ENCODE assay signal across 1 cellular context in genomic region chr19:18429717-18430416, GRCh38.
TF ChIP-seq lines count a peak whose summit lies in the region.

No MANE protein-coding gene starts in this region.

TF ChIP-seq in K562, 482 proteins besides CTCF, POLR2A, EP300 and RAD21:
- no peak for TF ChIP-seq SP1 (CRISPR knock-in tag; IDR thresholded peaks at IDR 0.05)
- no peak for TF ChIP-seq TAF15 (IDR thresholded peaks at IDR 0.05; ENCODE audit: low read depth, low read length)
- no peak for TF ChIP-seq ARID2 (IDR thresholded peaks at IDR 0.05)
- peak; percentile 61; the same call in 1 of the 2 replicates for TF ChIP-seq ZBTB7A (IDR thresholded peaks at IDR 0.05; ENCODE audit: borderline replicate concordance, control insufficient read depth, low read depth, low read length)
- peak; percentile 74 for TF ChIP-seq BCOR (IDR thresholded peaks at IDR 0.05)
- TF ChIP-seq POLR2G (IDR thresholded peaks at IDR 0.05; ENCODE audit: low read depth, low read length), result peak; percentile 17; the same call in 1 of the 2 replicates
- TF ChIP-seq ESRRA (IDR thresholded peaks at IDR 0.05; ENCODE audit: borderline replicate concordance, low read depth), result no peak; the same call in 1 of the 2 replicates
- TF ChIP-seq RBFOX2 (IDR thresholded peaks at IDR 0.05; ENCODE audit: low read depth, low read length), result no peak
- TF ChIP-seq ZFP36 (IDR thresholded peaks at IDR 0.05; ENCODE audit: low read depth, low read length, partially characterized antibody), result peak; percentile 94
- no peak for TF ChIP-seq FOXM1 (IDR thresholded peaks at IDR 0.05; ENCODE audit: low read depth)
- TF ChIP-seq FOXM1 (CRISPR knock-in tag; IDR thresholded peaks at IDR 0.05; ENCODE audit: low read depth), result no peak
- no peak for TF ChIP-seq SRF (CRISPR knock-in tag; IDR thresholded peaks at IDR 0.05)
- TF ChIP-seq, protein P1, sequence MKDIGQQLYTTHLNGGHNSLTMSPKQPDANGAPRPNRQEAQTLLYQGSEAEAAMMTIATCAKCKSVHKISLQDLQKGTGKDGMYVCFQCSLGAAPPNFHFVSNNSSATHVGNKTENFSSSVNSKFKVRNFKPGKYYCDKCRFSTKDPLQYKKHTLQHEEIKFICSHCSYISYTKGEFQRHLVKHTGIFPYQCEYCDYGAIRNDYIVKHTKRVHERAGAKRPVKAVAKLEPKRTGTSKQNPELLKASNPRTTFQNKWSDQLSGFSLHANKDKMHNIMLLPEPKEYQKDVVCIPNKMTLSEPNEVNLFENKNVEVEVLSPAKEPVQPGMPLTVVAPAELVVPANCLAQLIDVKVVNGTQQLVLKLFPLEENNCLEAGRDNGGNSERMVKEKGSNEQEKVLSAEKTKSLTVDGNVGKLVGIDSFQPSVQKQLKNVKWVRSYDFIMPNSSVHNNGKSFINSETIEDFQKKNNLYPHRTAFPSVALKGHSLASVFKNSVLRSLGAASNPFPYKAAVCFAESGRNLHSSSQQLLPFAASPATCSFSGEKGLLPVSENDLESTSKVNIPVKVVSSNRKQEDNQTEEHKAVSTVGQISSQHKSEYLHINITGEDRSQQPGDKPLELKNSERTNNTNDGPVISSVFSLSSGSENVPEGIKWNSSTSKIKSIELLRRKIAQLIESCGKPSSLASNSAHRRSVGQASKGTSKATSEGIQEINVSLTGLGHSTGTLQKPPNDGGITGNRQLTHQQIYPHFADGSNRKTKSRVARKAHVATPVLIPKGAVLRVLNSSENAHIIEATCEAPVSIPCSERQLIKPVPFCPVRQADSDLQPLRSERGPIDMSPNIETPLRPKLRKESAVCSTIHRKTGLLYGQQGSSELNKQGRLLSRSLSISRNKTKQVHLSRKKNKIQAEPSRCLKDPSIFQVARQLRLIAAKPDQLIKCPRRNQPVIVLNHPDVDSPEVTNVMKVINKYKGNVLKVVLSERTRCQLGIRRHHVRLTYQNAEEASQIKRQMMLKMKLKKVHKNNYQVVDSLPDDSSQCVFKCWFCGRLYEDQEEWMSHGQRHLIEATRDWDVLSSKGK (CRISPR knock-in tag; IDR thresholded peaks at IDR 0.05), result no peak
- no peak for TF ChIP-seq OTX1 (CRISPR knock-in tag; IDR thresholded peaks at IDR 0.05)
- TF ChIP-seq ERF (CRISPR knock-in tag; IDR thresholded peaks at IDR 0.05), result 0 out of 2 replicates have a peak, but pooled peaks have one; percentile 12
- no peak for TF ChIP-seq ZNF274 (IDR thresholded peaks at IDR 0.05; ENCODE audit: borderline replicate concordance, low read depth, low read length)
- TF ChIP-seq ZNF184 (CRISPR knock-in tag; IDR thresholded peaks at IDR 0.05), result no peak
- 0 out of 2 replicates have a peak, but pooled peaks have one; percentile 4 for TF ChIP-seq POLR2AphosphoS2 (IDR thresholded peaks at IDR 0.05; ENCODE audit: low read length)
- TF ChIP-seq, protein P2, sequence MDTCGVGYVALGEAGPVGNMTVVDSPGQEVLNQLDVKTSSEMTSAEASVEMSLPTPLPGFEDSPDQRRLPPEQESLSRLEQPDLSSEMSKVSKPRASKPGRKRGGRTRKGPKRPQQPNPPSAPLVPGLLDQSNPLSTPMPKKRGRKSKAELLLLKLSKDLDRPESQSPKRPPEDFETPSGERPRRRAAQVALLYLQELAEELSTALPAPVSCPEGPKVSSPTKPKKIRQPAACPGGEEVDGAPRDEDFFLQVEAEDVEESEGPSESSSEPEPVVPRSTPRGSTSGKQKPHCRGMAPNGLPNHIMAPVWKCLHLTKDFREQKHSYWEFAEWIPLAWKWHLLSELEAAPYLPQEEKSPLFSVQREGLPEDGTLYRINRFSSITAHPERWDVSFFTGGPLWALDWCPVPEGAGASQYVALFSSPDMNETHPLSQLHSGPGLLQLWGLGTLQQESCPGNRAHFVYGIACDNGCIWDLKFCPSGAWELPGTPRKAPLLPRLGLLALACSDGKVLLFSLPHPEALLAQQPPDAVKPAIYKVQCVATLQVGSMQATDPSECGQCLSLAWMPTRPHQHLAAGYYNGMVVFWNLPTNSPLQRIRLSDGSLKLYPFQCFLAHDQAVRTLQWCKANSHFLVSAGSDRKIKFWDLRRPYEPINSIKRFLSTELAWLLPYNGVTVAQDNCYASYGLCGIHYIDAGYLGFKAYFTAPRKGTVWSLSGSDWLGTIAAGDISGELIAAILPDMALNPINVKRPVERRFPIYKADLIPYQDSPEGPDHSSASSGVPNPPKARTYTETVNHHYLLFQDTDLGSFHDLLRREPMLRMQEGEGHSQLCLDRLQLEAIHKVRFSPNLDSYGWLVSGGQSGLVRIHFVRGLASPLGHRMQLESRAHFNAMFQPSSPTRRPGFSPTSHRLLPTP (IDR thresholded peaks at IDR 0.05; ENCODE audit: borderline replicate concordance, extremely low read depth, insufficient read length), result no peak
- no peak for TF ChIP-seq EGR1 (conservative IDR thresholded peaks at IDR 0.05)
- TF ChIP-seq, protein P3, sequence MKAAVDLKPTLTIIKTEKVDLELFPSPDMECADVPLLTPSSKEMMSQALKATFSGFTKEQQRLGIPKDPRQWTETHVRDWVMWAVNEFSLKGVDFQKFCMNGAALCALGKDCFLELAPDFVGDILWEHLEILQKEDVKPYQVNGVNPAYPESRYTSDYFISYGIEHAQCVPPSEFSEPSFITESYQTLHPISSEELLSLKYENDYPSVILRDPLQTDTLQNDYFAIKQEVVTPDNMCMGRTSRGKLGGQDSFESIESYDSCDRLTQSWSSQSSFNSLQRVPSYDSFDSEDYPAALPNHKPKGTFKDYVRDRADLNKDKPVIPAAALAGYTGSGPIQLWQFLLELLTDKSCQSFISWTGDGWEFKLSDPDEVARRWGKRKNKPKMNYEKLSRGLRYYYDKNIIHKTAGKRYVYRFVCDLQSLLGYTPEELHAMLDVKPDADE (conservative IDR thresholded peaks at IDR 0.05; ENCODE audit: control insufficient read depth, low read depth, low read length), result no peak
- no peak for TF ChIP-seq ADNP (tag; IDR thresholded peaks at IDR 0.05)
- TF ChIP-seq CBFB (CRISPR knock-in tag; IDR thresholded peaks at IDR 0.05), result no peak
- no peak for TF ChIP-seq ZNF41 (CRISPR knock-in tag; conservative IDR thresholded peaks at IDR 0.05)
- no peak for TF ChIP-seq MECOM (CRISPR knock-in tag; IDR thresholded peaks at IDR 0.05)
- TF ChIP-seq ZNF561 (CRISPR knock-in tag; conservative IDR thresholded peaks at IDR 0.05), result no peak
- no peak for TF ChIP-seq ZC3H4 (CRISPR knock-in tag; IDR thresholded peaks at IDR 0.05; ENCODE audit: borderline replicate concordance)
- TF ChIP-seq, protein P4, sequence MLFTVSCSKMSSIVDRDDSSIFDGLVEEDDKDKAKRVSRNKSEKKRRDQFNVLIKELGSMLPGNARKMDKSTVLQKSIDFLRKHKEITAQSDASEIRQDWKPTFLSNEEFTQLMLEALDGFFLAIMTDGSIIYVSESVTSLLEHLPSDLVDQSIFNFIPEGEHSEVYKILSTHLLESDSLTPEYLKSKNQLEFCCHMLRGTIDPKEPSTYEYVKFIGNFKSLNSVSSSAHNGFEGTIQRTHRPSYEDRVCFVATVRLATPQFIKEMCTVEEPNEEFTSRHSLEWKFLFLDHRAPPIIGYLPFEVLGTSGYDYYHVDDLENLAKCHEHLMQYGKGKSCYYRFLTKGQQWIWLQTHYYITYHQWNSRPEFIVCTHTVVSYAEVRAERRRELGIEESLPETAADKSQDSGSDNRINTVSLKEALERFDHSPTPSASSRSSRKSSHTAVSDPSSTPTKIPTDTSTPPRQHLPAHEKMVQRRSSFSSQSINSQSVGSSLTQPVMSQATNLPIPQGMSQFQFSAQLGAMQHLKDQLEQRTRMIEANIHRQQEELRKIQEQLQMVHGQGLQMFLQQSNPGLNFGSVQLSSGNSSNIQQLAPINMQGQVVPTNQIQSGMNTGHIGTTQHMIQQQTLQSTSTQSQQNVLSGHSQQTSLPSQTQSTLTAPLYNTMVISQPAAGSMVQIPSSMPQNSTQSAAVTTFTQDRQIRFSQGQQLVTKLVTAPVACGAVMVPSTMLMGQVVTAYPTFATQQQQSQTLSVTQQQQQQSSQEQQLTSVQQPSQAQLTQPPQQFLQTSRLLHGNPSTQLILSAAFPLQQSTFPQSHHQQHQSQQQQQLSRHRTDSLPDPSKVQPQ (CRISPR knock-in tag; IDR thresholded peaks at IDR 0.05; ENCODE audit: borderline replicate concordance), result no peak
- no peak for TF ChIP-seq JUNB (CRISPR knock-in tag; conservative IDR thresholded peaks at IDR 0.05)
- no peak for TF ChIP-seq FOXJ2 (tag; IDR thresholded peaks at IDR 0.05)
- no peak for TF ChIP-seq ARHGAP35 (IDR thresholded peaks at IDR 0.05; ENCODE audit: partially characterized antibody)
- no peak for TF ChIP-seq RBM34 (IDR thresholded peaks at IDR 0.05; ENCODE audit: borderline replicate concordance, insufficient read depth, low read length)
- TF ChIP-seq, protein P5, sequence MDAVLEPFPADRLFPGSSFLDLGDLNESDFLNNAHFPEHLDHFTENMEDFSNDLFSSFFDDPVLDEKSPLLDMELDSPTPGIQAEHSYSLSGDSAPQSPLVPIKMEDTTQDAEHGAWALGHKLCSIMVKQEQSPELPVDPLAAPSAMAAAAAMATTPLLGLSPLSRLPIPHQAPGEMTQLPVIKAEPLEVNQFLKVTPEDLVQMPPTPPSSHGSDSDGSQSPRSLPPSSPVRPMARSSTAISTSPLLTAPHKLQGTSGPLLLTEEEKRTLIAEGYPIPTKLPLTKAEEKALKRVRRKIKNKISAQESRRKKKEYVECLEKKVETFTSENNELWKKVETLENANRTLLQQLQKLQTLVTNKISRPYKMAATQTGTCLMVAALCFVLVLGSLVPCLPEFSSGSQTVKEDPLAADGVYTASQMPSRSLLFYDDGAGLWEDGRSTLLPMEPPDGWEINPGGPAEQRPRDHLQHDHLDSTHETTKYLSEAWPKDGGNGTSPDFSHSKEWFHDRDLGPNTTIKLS (IDR thresholded peaks at IDR 0.05; ENCODE audit: borderline replicate concordance, low read depth), result no peak
- TF ChIP-seq, protein P6, sequence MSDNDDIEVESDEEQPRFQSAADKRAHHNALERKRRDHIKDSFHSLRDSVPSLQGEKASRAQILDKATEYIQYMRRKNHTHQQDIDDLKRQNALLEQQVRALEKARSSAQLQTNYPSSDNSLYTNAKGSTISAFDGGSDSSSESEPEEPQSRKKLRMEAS (CRISPR knock-in tag; IDR thresholded peaks at IDR 0.05), result no peak
- TF ChIP-seq SIX5 (IDR thresholded peaks at IDR 0.05; ENCODE audit: borderline replicate concordance in 1 of 2, insufficient read depth in 1 of 2, low read depth in 1 of 2, low read length in 2 of 2), result no peak
- TF ChIP-seq KDM1A (IDR thresholded peaks at IDR 0.05), result peak; percentile 47 to 75
- no peak for TF ChIP-seq SRSF3 (IDR thresholded peaks at IDR 0.05; ENCODE audit: insufficient read depth, low read length)
- TF ChIP-seq TFAP4 (CRISPR knock-in tag; IDR thresholded peaks at IDR 0.05; ENCODE audit: borderline replicate concordance), result no peak
- no peak for TF ChIP-seq ZMIZ1 (IDR thresholded peaks at IDR 0.05; ENCODE audit: low read depth in 2 of 2, low read length in 2 of 2)
- TF ChIP-seq FOXK2 (conservative IDR thresholded peaks at IDR 0.05 in 1 of 2, IDR thresholded peaks at IDR 0.05 in 1 of 2; ENCODE audit: low read depth in 2 of 2), result no peak
- TF ChIP-seq STAG1 (CRISPR knock-in tag; IDR thresholded peaks at IDR 0.05; ENCODE audit: borderline replicate concordance), result no peak
- TF ChIP-seq, protein P7, sequence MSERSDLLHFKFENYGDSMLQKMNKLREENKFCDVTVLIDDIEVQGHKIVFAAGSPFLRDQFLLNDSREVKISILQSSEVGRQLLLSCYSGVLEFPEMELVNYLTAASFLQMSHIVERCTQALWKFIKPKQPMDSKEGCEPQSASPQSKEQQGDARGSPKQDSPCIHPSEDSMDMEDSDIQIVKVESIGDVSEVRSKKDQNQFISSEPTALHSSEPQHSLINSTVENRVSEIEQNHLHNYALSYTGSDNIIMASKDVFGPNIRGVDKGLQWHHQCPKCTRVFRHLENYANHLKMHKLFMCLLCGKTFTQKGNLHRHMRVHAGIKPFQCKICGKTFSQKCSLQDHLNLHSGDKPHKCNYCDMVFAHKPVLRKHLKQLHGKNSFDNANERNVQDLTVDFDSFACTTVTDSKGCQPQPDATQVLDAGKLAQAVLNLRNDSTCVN (CRISPR knock-in tag; IDR thresholded peaks at IDR 0.05), result no peak
- TF ChIP-seq ZNF445 (CRISPR knock-in tag; IDR thresholded peaks at IDR 0.05; ENCODE audit: low read depth), result no peak
- no peak for TF ChIP-seq RFX7 (CRISPR knock-in tag; IDR thresholded peaks at IDR 0.05)
- TF ChIP-seq SIN3B (IDR thresholded peaks at IDR 0.05; ENCODE audit: low read depth), result no peak
- TF ChIP-seq PTBP1 (IDR thresholded peaks at IDR 0.05; ENCODE audit: low read depth, low read length), result peak; percentile 86; the same call in 1 of the 2 replicates
TF ChIP-seq in K562: peak in this region for 8.
